21 cellular contexts compared by ENCODE assay signal in the genomic region with DNA sequence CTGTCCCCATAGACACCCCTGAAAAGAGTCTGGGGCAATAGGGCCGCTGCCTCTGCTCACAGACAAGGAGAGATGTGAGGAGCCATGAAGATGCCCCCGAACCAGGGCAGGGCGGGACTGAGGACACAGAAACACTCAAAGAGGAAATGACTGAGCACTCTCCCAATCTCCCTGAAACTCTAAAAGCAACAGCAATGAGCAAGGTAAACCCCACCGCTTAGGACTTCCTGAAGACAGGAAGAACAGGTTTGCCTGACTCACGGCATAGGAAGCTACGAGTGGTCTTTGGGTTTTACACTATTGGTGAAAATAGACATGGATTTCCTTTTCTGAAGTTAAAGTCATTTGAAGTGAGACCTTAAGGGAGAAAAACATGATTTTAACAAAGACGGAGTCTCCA. TPM values are rescaled to one million over a fixed set of nuclear protein-coding genes. Genes with fewer than 3 reads are reported as not detected.
DNase-seq lines count a peak whose midpoint lies in the region; ATAC-seq and TF ChIP-seq lines count a peak whose summit lies in the region.
"Had no signal": no experiment of that assay in that cellular context is flagged by ENCODE, and none has a peak within 500 bp of the region (broad histone marks: within the 10 kb centered on the region; RNA-seq: fewer than 3 reads in every experiment).

No MANE protein-coding gene starts in this region.

- H4K12ac ChIP-seq in trophoblast cell (ENCODE audit: low read depth, low read length), result peak overlapping the region; percentile 2

- no peaks in the 10 kb centered on the region for H3K9me3 Mint-ChIP-seq in GM23338
- H3K9me3 Mint-ChIP-seq: CD4-positive, CD25-positive, alpha-beta regulatory T cell had no signal

- DNase-seq in GM23338 (ENCODE audit: low spot score), result no peak
- no peak for DNase-seq in RWPE2 (ENCODE audit: low spot score)
- DNase-seq in foreskin keratinocyte, result peak; percentile 45 to 81
- peak in 1 of 2 donors; percentile 45 for DNase-seq in trophoblast cell
- DNase-seq in stimulated activated CD4-positive, alpha-beta T cell treated with anti-CD3 and anti-CD28 coated beads, Interleukin-15, amount 100 ng/mL, for 24 hours, result no peak
- DNase-seq: CD4-positive, CD25-positive, alpha-beta regulatory T cell; DMS79 treated with DMSO at 0.1 percent for 48 hours; MG63; NCI-H1417; NCI-H1694 treated with DMSO at 0.1 percent for 48 hours; NCI-H2081 treated with DMSO at 0.1 percent for 48 hours; NCI-H2171 treated with DMSO at 0.1 percent for 48 hours; NCI-H524 treated with DMSO at 0.1 percent for 48 hours; SIG-M5 had no signal

- H3K27ac ChIP-seq in GM23338 (ENCODE audit: low read depth) (peak overlapping the region; percentile 39; the same call in 1 of the 2 replicates), RWPE2 (ENCODE audit: poor library complexity, severe bottlenecking) (peak overlapping the region; percentile 28), foreskin keratinocyte (peak overlapping the region; percentile 49), trophoblast cell (ENCODE audit: low read depth, low read length) (peak overlapping the region; percentile 89)
- H3K27ac ChIP-seq: A549 had no signal

- H4K8ac ChIP-seq in trophoblast cell (ENCODE audit: low read depth, low read length), result peak overlapping the region; percentile 84

- no peak for TF ChIP-seq CTCF in GM23338 (conservative IDR thresholded peaks at IDR 0.05; ENCODE audit: low read depth in 2 of 2)
- no peak for TF ChIP-seq CTCF in RWPE2 (IDR thresholded peaks at IDR 0.05; ENCODE audit: poor library complexity, severe bottlenecking)
- no peak for TF ChIP-seq CTCF in foreskin keratinocyte (conservative IDR thresholded peaks at IDR 0.05)

- peak overlapping the region; percentile 86 for H3K14ac ChIP-seq in trophoblast cell (ENCODE audit: low read length)

- H3K9me3 ChIP-seq in RWPE2 (ENCODE audit: severe bottlenecking) (no peaks in the 10 kb centered on the region), trophoblast cell (ENCODE audit: insufficient read depth, low read depth, low read length) (no peaks in the 10 kb centered on the region)
- H3K9me3 ChIP-seq: A549, MG63 had no signal

- H2AFZ ChIP-seq in GM23338 (no peak overlapping the region), trophoblast cell (ENCODE audit: insufficient read depth, low read length, poor library complexity) (peak overlapping the region; percentile 18)

- H3K9ac ChIP-seq in trophoblast cell (ENCODE audit: low read length), result no peak overlapping the region

- peaks cover 7% of the 10 kb centered on the region for H3K4me1 Mint-ChIP-seq in GM23338
- H3K4me1 Mint-ChIP-seq: B cell had no signal

- H4K91ac ChIP-seq in trophoblast cell (ENCODE audit: low read depth, low read length), result peak overlapping the region; percentile 93

- H3K4me2 ChIP-seq in GM23338, result no peak overlapping the region
- peak overlapping the region; percentile 37 for H3K4me2 ChIP-seq in trophoblast cell (ENCODE audit: low read length)
- H3K4me2 ChIP-seq: A549 had no signal

- no peak overlapping the region for H3K23ac ChIP-seq in trophoblast cell (ENCODE audit: low read length)

- H3K4me3 Mint-ChIP-seq in GM23338, result no peak overlapping the region
- H3K4me3 Mint-ChIP-seq: B cell; CD4-positive, CD25-positive, alpha-beta regulatory T cell had no signal

- H3K4me1 ChIP-seq in GM23338 (ENCODE audit: insufficient read depth) (peaks cover under 1% of the 10 kb centered on the region; the same call in 1 of the 2 replicates), RWPE2 (ENCODE audit: insufficient read depth, poor library complexity, severe bottlenecking) (peaks cover 11% of the 10 kb centered on the region), foreskin keratinocyte (peaks cover 5% of the 10 kb centered on the region), trophoblast cell (ENCODE audit: control insufficient read depth in 1 of 2, insufficient read depth in 2 of 2, low read length in 2 of 2) (peaks cover 25 to 26% of the 10 kb centered on the region in 2 experiments)
- H3K4me1 ChIP-seq: A549 had no signal

- no peaks in the 10 kb centered on the region for H3K27me3 ChIP-seq in GM23338 (ENCODE audit: insufficient read depth)
- no peaks in the 10 kb centered on the region for H3K27me3 ChIP-seq in RWPE2 (ENCODE audit: insufficient read depth, poor library complexity, severe bottlenecking)
- no peaks in the 10 kb centered on the region for H3K27me3 ChIP-seq in foreskin keratinocyte
- no peaks in the 10 kb centered on the region for H3K27me3 ChIP-seq in trophoblast cell (ENCODE audit: insufficient read depth, low read length)
- H3K27me3 ChIP-seq: MG63 had no signal

- peak overlapping the region; percentile 95 for H3K18ac ChIP-seq in trophoblast cell (ENCODE audit: low read length)

- peak overlapping the region; percentile 78 for H2BK12ac ChIP-seq in trophoblast cell (ENCODE audit: low read length)

- 0 out of 2 replicates have a peak overlapping the region, but pooled peaks have one; percentile 5 for H3K27ac Mint-ChIP-seq in GM23338
- H3K27ac Mint-ChIP-seq: B cell; CD4-positive, CD25-positive, alpha-beta regulatory T cell had no signal

- peaks cover 2% of the 10 kb centered on the region for H3K27me3 Mint-ChIP-seq in GM23338 (ENCODE audit: insufficient read depth, low read depth, poor library complexity)
- H3K27me3 Mint-ChIP-seq: B cell; CD4-positive, CD25-positive, alpha-beta regulatory T cell had no signal

- H3K9me2 ChIP-seq in GM23338 (ENCODE audit: insufficient read depth), result no peaks in the 10 kb centered on the region

- peak overlapping the region; percentile 89 for H2BK120ac ChIP-seq in trophoblast cell (ENCODE audit: insufficient read depth, low read length, poor library complexity)

- no peak for ATAC-seq in GM23338
- ATAC-seq in RWPE2 (ENCODE audit: low read depth), result peak; percentile 78; the same call in 2 of the 3 replicates
- ATAC-seq in foreskin keratinocyte, result peak; percentile 93
- no peak for ATAC-seq in HG02610 (IDR thresholded peaks at IDR 0.05; ENCODE audit: unreplicated experiment)
- ATAC-seq in HG03442 (IDR thresholded peaks at IDR 0.05; ENCODE audit: unreplicated experiment), result no peak
- ATAC-seq: A549, HepG2, K562, SK-N-SH treated with all-trans-retinoic acid at 6 μM for 48 hours had no signal

- H3K36me3 ChIP-seq in GM23338 (ENCODE audit: insufficient read depth), result peaks cover 7% of the 10 kb centered on the region; the same call in 1 of the 2 replicates
- H3K36me3 ChIP-seq in RWPE2 (ENCODE audit: low read depth), result peaks cover 50% of the 10 kb centered on the region
- H3K36me3 ChIP-seq in trophoblast cell (ENCODE audit: control insufficient read depth in 1 of 2, insufficient read depth in 2 of 2, low read length in 2 of 2), result peaks cover 6 to 8% of the 10 kb centered on the region in 2 experiments

- H3K79me1 ChIP-seq in trophoblast cell (ENCODE audit: low read length), result peaks cover 16% of the 10 kb centered on the region

- H2AK5ac ChIP-seq in trophoblast cell (ENCODE audit: low read length), result peak overlapping the region; percentile 83

- H3K4ac ChIP-seq in trophoblast cell (ENCODE audit: low read depth, low read length), result peak overlapping the region; percentile 55

- H3K4me3 ChIP-seq in GM23338 (no peak overlapping the region), RWPE2 (ENCODE audit: severe bottlenecking) (no peak overlapping the region), trophoblast cell (ENCODE audit: low read depth, low read length) (no peak overlapping the region)
- H3K4me3 ChIP-seq: A549, K562, MG63 had no signal

- no peaks in the 10 kb centered on the region for H3K79me2 ChIP-seq in GM23338 (replicated peaks; ENCODE audit: insufficient read depth)
- peaks cover 2% of the 10 kb centered on the region for H3K79me2 ChIP-seq in trophoblast cell (ENCODE audit: control insufficient read depth, insufficient read depth, low read length, poor library complexity)

- peak overlapping the region; percentile 91 for H2BK5ac ChIP-seq in trophoblast cell (ENCODE audit: low read depth, low read length, poor library complexity)

- no CpG with 5 or more reads among the region's 7 CpGs for WGBS in trophoblast cell (ENCODE audit: extremely low coverage, insufficient coverage, insufficient read length)

- peaks cover 60% of the 10 kb centered on the region for H3K36me3 Mint-ChIP-seq in GM23338 (ENCODE audit: low read depth)

- H3F3A ChIP-seq in GM23338 (replicated peaks; ENCODE audit: low read depth), result no peaks in the 10 kb centered on the region

- H4K20me1 ChIP-seq in GM23338 (replicated peaks; ENCODE audit: insufficient read depth), result no peaks in the 10 kb centered on the region

RNA-seq across cellular contexts. Expression of a gene that starts 32.5 kb away (rescaled TPM):
- total RNA-seq in GM23338 (2014; rRNA removed; shearing (Covaris generic)), result 23.9 and 35.4 TPM in 2 replicates
- 16.4 and 17.7 TPM in 2 replicates for polyA plus RNA-seq in GM23338 (2016; fragmentation: Nextera tagmentation; extraction: Ambion mirVana)
- total RNA-seq in foreskin keratinocyte, result 19.0 and 21.3 TPM in 2 replicates
- polyA plus RNA-seq in foreskin keratinocyte, result 10.3 and 11.7 TPM in 2 replicates
- polyA plus RNA-seq in trophoblast cell (2013), result 14.4 and 15.3 TPM in 2 replicates

Comparison
In these comparisons a context has a peak if more than half of its experiments do, and no peak if none do; other contexts are left out.
1. ATAC-seq: peak in RWPE2 (single experiment) and foreskin keratinocyte (single experiment); none in GM23338 (single experiment), HG02610 (single experiment) and HG03442 (single experiment).
2. DNase-seq: peak in foreskin keratinocyte (2 of 2); none in GM23338 (single experiment), RWPE2 (single experiment) and stimulated activated CD4-positive, alpha-beta T cell treated with anti-CD3 and anti-CD28 coated beads, Interleukin-15, amount 100 ng/mL, for 24 hours (single experiment).
3. H3K27ac ChIP-seq: peak in every context shown above with its lines; median percentile 89 in trophoblast cell; 49 in foreskin keratinocyte; 39 in GM23338; 28 in RWPE2.